8 cellular contexts compared by ENCODE assay signal in the genomic region with DNA sequence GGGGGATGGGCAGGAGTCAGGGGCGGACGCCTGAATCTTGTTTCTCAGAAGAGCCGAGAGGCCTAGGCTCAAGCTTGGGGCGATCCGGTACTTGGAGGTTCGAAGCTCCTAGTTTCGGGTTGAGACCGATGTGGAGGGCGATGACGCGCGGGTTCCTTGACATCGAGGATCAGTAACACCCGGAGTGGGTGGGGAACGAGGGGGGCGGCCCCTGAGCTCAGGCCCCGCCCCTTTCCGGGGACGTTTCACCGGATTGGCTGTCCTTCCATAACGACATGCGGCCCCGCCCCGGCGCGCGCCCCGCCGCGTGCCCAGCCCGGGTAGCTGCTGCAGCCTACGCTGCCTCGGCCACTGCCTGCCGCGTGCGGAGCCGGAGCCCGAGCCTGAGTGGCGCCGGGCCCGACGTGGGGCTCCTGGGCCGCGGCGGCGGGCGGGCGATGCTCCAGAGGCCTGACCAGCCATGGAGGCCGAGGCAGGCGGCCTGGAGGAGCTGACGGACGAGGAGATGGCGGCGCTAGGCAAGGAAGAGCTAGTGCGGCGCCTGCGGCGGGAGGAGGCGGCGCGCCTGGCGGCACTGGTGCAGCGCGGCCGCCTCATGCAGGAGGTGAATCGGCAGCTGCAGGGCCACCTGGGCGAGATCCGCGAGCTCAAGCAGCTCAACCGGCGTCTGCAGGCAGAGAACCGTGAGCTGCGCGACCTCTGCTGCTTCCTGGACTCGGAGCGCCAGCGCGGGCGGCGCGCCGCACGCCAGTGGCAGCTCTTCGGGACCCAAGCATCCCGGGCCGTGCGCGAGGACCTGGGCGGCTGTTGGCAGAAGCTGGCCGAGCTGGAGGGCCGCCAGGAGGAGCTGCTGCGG. TPM values are rescaled to one million over a fixed set of nuclear protein-coding genes. Genes with fewer than 3 reads are reported as not detected.
DNase-seq lines count a peak whose midpoint lies in the region; ATAC-seq, FAIRE-seq and TF ChIP-seq lines count a peak whose summit lies in the region.

Gene CCDC85B (plus strand): TSS at position 350 of the 856 bp plus-strand sequence. CDS start 111 bp downstream, at position 461.

- ATAC-seq in HG02678 (IDR thresholded peaks at IDR 0.05; ENCODE audit: unreplicated experiment) (peak; percentile 61), pancreas (peak; percentile 78 to 87 (median 84))
- peak; percentile 68 for ATAC-seq in activated naive CD8-positive, alpha-beta T cell treated with anti-CD3 and anti-CD28 coated beads, Interleukin-2, amount 10 ng/mL, durations not matched to agents 7 days and 5 days (ENCODE audit: low read depth)

- H3K4me3 ChIP-seq in pancreas (peak within 1 kb of the TSS; percentile 41 to 82 (median 60)), thymus (ENCODE audit: low read length) (peak within 1 kb of the TSS; percentile 73)

- peak; percentile 99 for TF ChIP-seq POLR2A in GM10847 (IDR thresholded peaks at IDR 0.05; ENCODE audit: extremely low read depth, insufficient read length)

- H3K4me1 ChIP-seq in pancreas (peaks cover 7 to 31% (median 11%) of the 10 kb centered on the region in 3 donors), thymus (ENCODE audit: control insufficient read depth, insufficient read depth, low read length) (peaks cover 37% of the 10 kb centered on the region)

- H3K36me3 Mint-ChIP-seq in activated naive CD8-positive, alpha-beta T cell treated with anti-CD3 and anti-CD28 coated beads, Interleukin-2, amount 10 ng/mL, durations not matched to agents 7 days and 5 days: peaks cover 7% of the 10 kb centered on the region

- POLR2A ChIA-PET in activated naive CD8-positive, alpha-beta T cell treated with anti-CD3 and anti-CD28 coated beads, Interleukin-2, amount 10 ng/mL, durations not matched to agents 7 days and 5 days (lab: Charles Lee): interaction anchor here (0.6 to 12.3 kb wide), 44 partner anchors 10 to 1595 kb away, joined by 3 to 304 read pairs (median 6); partner anchors contain the start of genes AP5B1, BANF1, C11orf68 and CFL1

- H3K36me3 ChIP-seq in pancreas (no peaks in the 10 kb centered on the region), thymus (ENCODE audit: control insufficient read depth, insufficient read depth) (peaks cover 3% of the 10 kb centered on the region)

- no peak for TF ChIP-seq CTCF in pancreas (IDR thresholded peaks at IDR 0.05)

- H3K9me3 Mint-ChIP-seq in activated naive CD8-positive, alpha-beta T cell treated with anti-CD3 and anti-CD28 coated beads, Interleukin-2, amount 10 ng/mL, durations not matched to agents 7 days and 5 days: no peaks in the 10 kb centered on the region

- intact Hi-C loops in head of caudate nucleus (cut with DNase I): loop anchor here (5.0 kb wide), 1 partner anchor 33 kb away; the partner anchor contains the start of gene CFL1
- intact Hi-C loops in pancreas (cut with DNase I): no loop called here

- DNase-seq in NCI-H1436 (lab: John Stamatoyannopoulos, UW): peak; percentile 92
- DNase-seq in SW 1271 (lab: John Stamatoyannopoulos, UW): peak; percentile 82 to 89
- DNase-seq in activated naive CD8-positive, alpha-beta T cell treated with anti-CD3 and anti-CD28 coated beads, Interleukin-2, amount 10 ng/mL, durations not matched to agents 7 days and 5 days: peak; percentile 99
- DNase-seq in head of caudate nucleus: peak; percentile 98 to 100 (median 99)
- DNase-seq in pancreas: peak; percentile 96 to 99 (median 98)

- 1% methylated on average over 69 to 92 of the region's 92 CpGs for WGBS in pancreas, 2 donors
- WGBS in thymus: under 1% methylated on average over 92 of the region's 92 CpGs

- H3K27me3 Mint-ChIP-seq in activated naive CD8-positive, alpha-beta T cell treated with anti-CD3 and anti-CD28 coated beads, Interleukin-2, amount 10 ng/mL, durations not matched to agents 7 days and 5 days: no peaks in the 10 kb centered on the region

- H3K27me3 ChIP-seq in pancreas (no peaks in the 10 kb centered on the region), thymus (ENCODE audit: control insufficient read depth, insufficient read depth) (no peaks in the 10 kb centered on the region)

- H3K27ac ChIP-seq in pancreas: peak within 1 kb of the TSS; percentile 76 to 93 (median 88)
- peak within 1 kb of the TSS; percentile 93 for H3K27ac ChIP-seq in thymus (ENCODE audit: low read depth)

- H3K4me1 Mint-ChIP-seq in activated naive CD8-positive, alpha-beta T cell treated with anti-CD3 and anti-CD28 coated beads, Interleukin-2, amount 10 ng/mL, durations not matched to agents 7 days and 5 days: peaks cover 43% of the 10 kb centered on the region

- H3K4me3 Mint-ChIP-seq in activated naive CD8-positive, alpha-beta T cell treated with anti-CD3 and anti-CD28 coated beads, Interleukin-2, amount 10 ng/mL, durations not matched to agents 7 days and 5 days: peak within 1 kb of the TSS; percentile 88

- FAIRE-seq in pancreas (lab: Jason Lieb, UNC): no peak

- H3K27ac Mint-ChIP-seq in activated naive CD8-positive, alpha-beta T cell treated with anti-CD3 and anti-CD28 coated beads, Interleukin-2, amount 10 ng/mL, durations not matched to agents 7 days and 5 days: peak within 1 kb of the TSS; percentile 99

- H3K9me3 ChIP-seq in pancreas: no peaks in the 10 kb centered on the region
- H3K9me3 ChIP-seq in thymus (ENCODE audit: control insufficient read depth): no peaks in the 10 kb centered on the region

RNA-seq across cellular contexts. Expression of gene CCDC85B, which starts in this region (rescaled TPM):
- total RNA-seq in activated naive CD8-positive, alpha-beta T cell treated with anti-CD3 and anti-CD28 coated beads, Interleukin-2, amount 10 ng/mL, durations not matched to agents 7 days and 5 days: 10 to 100 TPM; 59.8 to 66.3 TPM
- total RNA-seq in pancreas: 10 to 100 TPM in 3 of 6 donors, 1 to 10 TPM in 3; 7.7 to 18.9 (median 10.1) TPM
- 10 to 100 TPM; 13.8 to 22.4 TPM for polyA plus RNA-seq in pancreas
- polyA plus RNA-seq in thymus: 20.2 TPM

Comparison
In these comparisons a context has a peak if more than half of its experiments do, and no peak if none do; other contexts are left out.
1. Peak in every context shown above with its lines: DNase-seq, ATAC-seq, H3K4me3 ChIP-seq and H3K27ac ChIP-seq.